In the genomic region with DNA sequence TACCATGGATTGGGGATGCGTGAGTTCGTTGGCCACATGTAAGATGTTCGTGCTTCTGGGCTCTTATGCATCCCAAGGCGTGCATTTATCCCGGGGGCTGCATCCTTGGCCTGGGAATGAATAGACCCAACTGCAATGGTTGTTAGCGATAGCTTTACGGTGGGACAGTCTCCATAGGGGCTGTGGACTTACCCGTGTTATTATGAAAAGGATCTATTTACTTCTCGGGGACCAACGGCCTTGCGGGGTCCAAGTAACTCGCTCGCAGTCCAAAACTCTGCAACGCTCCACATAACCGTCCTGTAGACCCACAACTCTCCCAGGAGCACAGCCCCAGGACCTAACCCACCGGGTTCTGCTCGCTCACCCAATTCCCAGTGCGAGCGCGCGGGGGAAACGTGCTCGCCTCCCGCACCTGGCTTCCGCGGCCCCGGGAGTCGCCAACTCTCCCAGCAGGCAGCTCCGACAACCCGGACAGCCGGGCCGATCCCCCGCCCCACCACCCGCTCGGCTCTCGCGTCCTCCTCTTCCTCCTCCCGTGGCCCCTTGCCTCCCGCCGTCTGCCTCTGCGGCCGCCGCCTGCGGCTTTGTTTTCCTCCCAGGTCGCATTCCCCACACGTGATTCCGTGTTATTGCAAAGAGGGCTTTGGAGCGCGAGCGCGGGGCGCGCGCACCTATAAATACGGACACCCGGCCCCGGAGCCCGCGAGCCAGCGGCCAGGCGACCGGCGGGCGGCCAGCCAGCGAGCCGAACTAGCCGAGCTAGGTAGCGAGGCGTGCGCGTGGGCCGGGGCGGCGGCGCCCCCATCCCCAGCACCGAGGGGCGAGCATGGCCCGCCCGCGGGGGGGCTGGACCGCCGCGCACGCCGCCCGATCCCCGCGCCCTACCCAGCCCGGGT, we compare ENCODE assay signal across 1 cellular context.
TF ChIP-seq lines count a peak whose summit lies in the region.

A gene with protein sequence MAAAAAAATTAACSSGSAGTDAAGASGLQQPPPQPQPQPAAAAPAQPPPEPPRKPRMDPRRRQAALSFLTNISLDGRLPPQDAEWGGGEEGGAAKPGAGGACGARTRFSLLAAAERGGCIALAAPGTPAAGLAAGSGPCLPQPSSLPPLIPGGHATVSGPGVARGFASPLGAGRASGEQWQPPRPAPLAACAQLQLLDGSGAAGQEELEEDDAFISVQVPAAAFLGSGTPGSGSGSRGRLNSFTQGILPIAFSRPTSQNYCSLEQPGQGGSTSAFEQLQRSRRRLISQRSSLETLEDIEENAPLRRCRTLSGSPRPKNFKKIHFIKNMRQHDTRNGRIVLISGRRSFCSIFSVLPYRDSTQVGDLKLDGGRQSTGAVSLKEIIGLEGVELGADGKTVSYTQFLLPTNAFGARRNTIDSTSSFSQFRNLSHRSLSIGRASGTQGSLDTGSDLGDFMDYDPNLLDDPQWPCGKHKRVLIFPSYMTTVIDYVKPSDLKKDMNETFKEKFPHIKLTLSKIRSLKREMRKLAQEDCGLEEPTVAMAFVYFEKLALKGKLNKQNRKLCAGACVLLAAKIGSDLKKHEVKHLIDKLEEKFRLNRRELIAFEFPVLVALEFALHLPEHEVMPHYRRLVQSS (plus strand): TSS at position 706 of the 899 bp plus-strand sequence. CDS start 278 bp downstream, outside the sequence.

TF ChIP-seq in HepG2, 621 proteins besides CTCF, POLR2A, EP300 and RAD21 (continued from another document and continues in another):
- TF ChIP-seq PRPF4 (IDR thresholded peaks at IDR 0.05; ENCODE audit: low read depth, low read length, poor library complexity, severe bottlenecking) (no peak), NFATC3 (CRISPR knock-in tag; IDR thresholded peaks at IDR 0.05) (no peak), SRSF9 (IDR thresholded peaks at IDR 0.05; ENCODE audit: borderline replicate concordance, insufficient read depth, low read depth, low read length, poor library complexity, severe bottlenecking) (no peak), RARG (CRISPR knock-in tag; IDR thresholded peaks at IDR 0.05; ENCODE audit: low read depth) (no peak), LCORL (IDR thresholded peaks at IDR 0.05) (no peak), LCORL (CRISPR knock-in tag; IDR thresholded peaks at IDR 0.05) (no peak), ZNF678 (CRISPR knock-in tag; IDR thresholded peaks at IDR 0.05) (no peak), SAP130 (CRISPR knock-in tag; IDR thresholded peaks at IDR 0.05; ENCODE audit: low read depth) (peak; percentile 81), MXD4 (CRISPR knock-in tag; IDR thresholded peaks at IDR 0.05) (peak; percentile 50), TARDBP (CRISPR knock-in tag; IDR thresholded peaks at IDR 0.05) (peak; percentile 72; the same call in 1 of the 2 replicates), NFIC (IDR thresholded peaks at IDR 0.05; ENCODE audit: low read length) (no peak), ZNF878 (CRISPR knock-in tag; IDR thresholded peaks at IDR 0.05) (peak; percentile 79; the same call in 1 of the 2 replicates), ZNF124 (CRISPR knock-in tag; IDR thresholded peaks at IDR 0.05) (no peak), ZKSCAN5 (CRISPR knock-in tag; IDR thresholded peaks at IDR 0.05) (no peak), SNRNP70 (IDR thresholded peaks at IDR 0.05; ENCODE audit: low read depth, low read length) (no peak), SIX1 (CRISPR knock-in tag; IDR thresholded peaks at IDR 0.05; ENCODE audit: borderline replicate concordance) (no peak), KAT2B (IDR thresholded peaks at IDR 0.05; ENCODE audit: borderline replicate concordance, low read depth, low read length) (no peak), FIP1L1 (IDR thresholded peaks at IDR 0.05; ENCODE audit: borderline replicate concordance, insufficient read depth, low read depth, low read length) (no peak), ADNP (CRISPR knock-in tag; IDR thresholded peaks at IDR 0.05) (no peak), MXI1 (IDR thresholded peaks at IDR 0.05; ENCODE audit: borderline replicate concordance, low read depth, low read length) (peak; percentile 78; the same call in 2 of the 3 replicates), ZNF232 (CRISPR knock-in tag; IDR thresholded peaks at IDR 0.05; ENCODE audit: borderline replicate concordance) (peak; percentile 72; the same call in 1 of the 2 replicates), SYNCRIP (IDR thresholded peaks at IDR 0.05; ENCODE audit: insufficient read depth, low read depth, low read length) (no peak), MEIS1 (CRISPR knock-in tag; IDR thresholded peaks at IDR 0.05; ENCODE audit: borderline replicate concordance) (no peak), RFX5 (IDR thresholded peaks at IDR 0.05; ENCODE audit: low read depth, low read length) (no peak), ZNF17 (CRISPR knock-in tag; IDR thresholded peaks at IDR 0.05) (no peak), ZNF552 (CRISPR knock-in tag; IDR thresholded peaks at IDR 0.05; ENCODE audit: borderline replicate concordance) (peak; percentile 49; the same call in 1 of the 2 replicates), ZNF556 (CRISPR knock-in tag; IDR thresholded peaks at IDR 0.05; ENCODE audit: borderline replicate concordance) (no peak), NFRKB (IDR thresholded peaks at IDR 0.05) (no peak), TRIM24 (CRISPR knock-in tag; IDR thresholded peaks at IDR 0.05) (no peak)
- TF ChIP-seq, protein P1, sequence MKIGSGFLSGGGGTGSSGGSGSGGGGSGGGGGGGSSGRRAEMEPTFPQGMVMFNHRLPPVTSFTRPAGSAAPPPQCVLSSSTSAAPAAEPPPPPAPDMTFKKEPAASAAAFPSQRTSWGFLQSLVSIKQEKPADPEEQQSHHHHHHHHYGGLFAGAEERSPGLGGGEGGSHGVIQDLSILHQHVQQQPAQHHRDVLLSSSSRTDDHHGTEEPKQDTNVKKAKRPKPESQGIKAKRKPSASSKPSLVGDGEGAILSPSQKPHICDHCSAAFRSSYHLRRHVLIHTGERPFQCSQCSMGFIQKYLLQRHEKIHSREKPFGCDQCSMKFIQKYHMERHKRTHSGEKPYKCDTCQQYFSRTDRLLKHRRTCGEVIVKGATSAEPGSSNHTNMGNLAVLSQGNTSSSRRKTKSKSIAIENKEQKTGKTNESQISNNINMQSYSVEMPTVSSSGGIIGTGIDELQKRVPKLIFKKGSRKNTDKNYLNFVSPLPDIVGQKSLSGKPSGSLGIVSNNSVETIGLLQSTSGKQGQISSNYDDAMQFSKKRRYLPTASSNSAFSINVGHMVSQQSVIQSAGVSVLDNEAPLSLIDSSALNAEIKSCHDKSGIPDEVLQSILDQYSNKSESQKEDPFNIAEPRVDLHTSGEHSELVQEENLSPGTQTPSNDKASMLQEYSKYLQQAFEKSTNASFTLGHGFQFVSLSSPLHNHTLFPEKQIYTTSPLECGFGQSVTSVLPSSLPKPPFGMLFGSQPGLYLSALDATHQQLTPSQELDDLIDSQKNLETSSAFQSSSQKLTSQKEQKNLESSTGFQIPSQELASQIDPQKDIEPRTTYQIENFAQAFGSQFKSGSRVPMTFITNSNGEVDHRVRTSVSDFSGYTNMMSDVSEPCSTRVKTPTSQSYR (CRISPR knock-in tag; IDR thresholded peaks at IDR 0.05; ENCODE audit: borderline replicate concordance) = no peak
- TF ChIP-seq, protein P2, sequence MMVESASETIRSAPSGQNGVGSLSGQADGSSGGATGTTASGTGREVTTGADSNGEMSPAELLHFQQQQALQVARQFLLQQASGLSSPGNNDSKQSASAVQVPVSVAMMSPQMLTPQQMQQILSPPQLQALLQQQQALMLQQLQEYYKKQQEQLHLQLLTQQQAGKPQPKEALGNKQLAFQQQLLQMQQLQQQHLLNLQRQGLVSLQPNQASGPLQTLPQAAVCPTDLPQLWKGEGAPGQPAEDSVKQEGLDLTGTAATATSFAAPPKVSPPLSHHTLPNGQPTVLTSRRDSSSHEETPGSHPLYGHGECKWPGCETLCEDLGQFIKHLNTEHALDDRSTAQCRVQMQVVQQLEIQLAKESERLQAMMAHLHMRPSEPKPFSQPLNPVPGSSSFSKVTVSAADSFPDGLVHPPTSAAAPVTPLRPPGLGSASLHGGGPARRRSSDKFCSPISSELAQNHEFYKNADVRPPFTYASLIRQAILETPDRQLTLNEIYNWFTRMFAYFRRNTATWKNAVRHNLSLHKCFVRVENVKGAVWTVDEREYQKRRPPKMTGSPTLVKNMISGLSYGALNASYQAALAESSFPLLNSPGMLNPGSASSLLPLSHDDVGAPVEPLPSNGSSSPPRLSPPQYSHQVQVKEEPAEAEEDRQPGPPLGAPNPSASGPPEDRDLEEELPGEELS (CRISPR knock-in tag; IDR thresholded peaks at IDR 0.05) = peak; percentile 42; the same call in 1 of the 2 replicates
- TF ChIP-seq, protein P3, sequence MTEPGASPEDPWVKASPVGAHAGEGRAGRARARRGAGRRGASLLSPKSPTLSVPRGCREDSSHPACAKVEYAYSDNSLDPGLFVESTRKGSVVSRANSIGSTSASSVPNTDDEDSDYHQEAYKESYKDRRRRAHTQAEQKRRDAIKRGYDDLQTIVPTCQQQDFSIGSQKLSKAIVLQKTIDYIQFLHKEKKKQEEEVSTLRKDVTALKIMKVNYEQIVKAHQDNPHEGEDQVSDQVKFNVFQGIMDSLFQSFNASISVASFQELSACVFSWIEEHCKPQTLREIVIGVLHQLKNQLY (CRISPR knock-in tag; IDR thresholded peaks at IDR 0.05) = no peak
- TF ChIP-seq, protein P4, sequence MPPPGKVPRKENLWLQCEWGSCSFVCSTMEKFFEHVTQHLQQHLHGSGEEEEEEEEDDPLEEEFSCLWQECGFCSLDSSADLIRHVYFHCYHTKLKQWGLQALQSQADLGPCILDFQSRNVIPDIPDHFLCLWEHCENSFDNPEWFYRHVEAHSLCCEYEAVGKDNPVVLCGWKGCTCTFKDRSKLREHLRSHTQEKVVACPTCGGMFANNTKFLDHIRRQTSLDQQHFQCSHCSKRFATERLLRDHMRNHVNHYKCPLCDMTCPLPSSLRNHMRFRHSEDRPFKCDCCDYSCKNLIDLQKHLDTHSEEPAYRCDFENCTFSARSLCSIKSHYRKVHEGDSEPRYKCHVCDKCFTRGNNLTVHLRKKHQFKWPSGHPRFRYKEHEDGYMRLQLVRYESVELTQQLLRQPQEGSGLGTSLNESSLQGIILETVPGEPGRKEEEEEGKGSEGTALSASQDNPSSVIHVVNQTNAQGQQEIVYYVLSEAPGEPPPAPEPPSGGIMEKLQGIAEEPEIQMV (CRISPR knock-in tag; IDR thresholded peaks at IDR 0.05; ENCODE audit: low read depth) = no peak
- TF ChIP-seq, protein P5, sequence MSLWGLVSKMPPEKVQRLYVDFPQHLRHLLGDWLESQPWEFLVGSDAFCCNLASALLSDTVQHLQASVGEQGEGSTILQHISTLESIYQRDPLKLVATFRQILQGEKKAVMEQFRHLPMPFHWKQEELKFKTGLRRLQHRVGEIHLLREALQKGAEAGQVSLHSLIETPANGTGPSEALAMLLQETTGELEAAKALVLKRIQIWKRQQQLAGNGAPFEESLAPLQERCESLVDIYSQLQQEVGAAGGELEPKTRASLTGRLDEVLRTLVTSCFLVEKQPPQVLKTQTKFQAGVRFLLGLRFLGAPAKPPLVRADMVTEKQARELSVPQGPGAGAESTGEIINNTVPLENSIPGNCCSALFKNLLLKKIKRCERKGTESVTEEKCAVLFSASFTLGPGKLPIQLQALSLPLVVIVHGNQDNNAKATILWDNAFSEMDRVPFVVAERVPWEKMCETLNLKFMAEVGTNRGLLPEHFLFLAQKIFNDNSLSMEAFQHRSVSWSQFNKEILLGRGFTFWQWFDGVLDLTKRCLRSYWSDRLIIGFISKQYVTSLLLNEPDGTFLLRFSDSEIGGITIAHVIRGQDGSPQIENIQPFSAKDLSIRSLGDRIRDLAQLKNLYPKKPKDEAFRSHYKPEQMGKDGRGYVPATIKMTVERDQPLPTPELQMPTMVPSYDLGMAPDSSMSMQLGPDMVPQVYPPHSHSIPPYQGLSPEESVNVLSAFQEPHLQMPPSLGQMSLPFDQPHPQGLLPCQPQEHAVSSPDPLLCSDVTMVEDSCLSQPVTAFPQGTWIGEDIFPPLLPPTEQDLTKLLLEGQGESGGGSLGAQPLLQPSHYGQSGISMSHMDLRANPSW (CRISPR knock-in tag; IDR thresholded peaks at IDR 0.05; ENCODE audit: borderline replicate concordance) = no peak
- TF ChIP-seq, protein P6, sequence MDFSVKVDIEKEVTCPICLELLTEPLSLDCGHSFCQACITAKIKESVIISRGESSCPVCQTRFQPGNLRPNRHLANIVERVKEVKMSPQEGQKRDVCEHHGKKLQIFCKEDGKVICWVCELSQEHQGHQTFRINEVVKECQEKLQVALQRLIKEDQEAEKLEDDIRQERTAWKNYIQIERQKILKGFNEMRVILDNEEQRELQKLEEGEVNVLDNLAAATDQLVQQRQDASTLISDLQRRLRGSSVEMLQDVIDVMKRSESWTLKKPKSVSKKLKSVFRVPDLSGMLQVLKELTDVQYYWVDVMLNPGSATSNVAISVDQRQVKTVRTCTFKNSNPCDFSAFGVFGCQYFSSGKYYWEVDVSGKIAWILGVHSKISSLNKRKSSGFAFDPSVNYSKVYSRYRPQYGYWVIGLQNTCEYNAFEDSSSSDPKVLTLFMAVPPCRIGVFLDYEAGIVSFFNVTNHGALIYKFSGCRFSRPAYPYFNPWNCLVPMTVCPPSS (IDR thresholded peaks at IDR 0.05) = no peak
- TF ChIP-seq, protein P7, sequence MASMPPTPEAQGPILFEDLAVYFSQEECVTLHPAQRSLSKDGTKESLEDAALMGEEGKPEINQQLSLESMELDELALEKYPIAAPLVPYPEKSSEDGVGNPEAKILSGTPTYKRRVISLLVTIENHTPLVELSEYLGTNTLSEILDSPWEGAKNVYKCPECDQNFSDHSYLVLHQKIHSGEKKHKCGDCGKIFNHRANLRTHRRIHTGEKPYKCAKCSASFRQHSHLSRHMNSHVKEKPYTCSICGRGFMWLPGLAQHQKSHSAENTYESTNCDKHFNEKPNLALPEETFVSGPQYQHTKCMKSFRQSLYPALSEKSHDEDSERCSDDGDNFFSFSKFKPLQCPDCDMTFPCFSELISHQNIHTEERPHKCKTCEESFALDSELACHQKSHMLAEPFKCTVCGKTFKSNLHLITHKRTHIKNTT (CRISPR knock-in tag; IDR thresholded peaks at IDR 0.05) = no peak
- TF ChIP-seq, protein P8, sequence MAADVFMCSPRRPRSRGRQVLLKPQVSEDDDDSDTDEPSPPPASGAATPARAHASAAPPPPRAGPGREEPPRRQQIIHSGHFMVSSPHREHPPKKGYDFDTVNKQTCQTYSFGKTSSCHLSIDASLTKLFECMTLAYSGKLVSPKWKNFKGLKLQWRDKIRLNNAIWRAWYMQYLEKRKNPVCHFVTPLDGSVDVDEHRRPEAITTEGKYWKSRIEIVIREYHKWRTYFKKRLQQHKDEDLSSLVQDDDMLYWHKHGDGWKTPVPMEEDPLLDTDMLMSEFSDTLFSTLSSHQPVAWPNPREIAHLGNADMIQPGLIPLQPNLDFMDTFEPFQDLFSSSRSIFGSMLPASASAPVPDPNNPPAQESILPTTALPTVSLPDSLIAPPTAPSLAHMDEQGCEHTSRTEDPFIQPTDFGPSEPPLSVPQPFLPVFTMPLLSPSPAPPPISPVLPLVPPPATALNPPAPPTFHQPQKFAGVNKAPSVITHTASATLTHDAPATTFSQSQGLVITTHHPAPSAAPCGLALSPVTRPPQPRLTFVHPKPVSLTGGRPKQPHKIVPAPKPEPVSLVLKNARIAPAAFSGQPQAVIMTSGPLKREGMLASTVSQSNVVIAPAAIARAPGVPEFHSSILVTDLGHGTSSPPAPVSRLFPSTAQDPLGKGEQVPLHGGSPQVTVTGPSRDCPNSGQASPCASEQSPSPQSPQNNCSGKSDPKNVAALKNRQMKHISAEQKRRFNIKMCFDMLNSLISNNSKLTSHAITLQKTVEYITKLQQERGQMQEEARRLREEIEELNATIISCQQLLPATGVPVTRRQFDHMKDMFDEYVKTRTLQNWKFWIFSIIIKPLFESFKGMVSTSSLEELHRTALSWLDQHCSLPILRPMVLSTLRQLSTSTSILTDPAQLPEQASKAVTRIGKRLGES (CRISPR knock-in tag; IDR thresholded peaks at IDR 0.05; ENCODE audit: borderline replicate concordance) = no peak
